Comparison of ENCODE assay signal across 24 cellular contexts in the genomic region with DNA sequence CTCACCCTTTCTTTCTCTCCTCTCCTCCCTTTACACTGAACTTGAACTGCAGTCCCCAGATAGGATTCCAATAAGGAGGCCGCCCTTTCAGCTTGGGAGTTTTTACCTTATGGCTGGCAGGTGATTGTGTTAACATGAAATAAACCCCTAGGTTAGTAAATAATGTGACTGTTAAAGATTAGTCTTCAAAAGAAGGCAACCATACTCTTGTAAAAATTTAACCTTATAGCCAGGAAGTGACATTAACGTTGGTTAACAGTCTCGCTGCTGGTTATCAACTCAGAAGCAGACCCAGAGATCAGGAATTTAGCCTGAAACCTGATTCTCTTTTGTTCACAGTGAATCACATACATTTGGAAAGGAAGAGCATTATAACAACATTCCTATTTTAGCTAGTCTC. TPM values are rescaled to one million over a fixed set of nuclear protein-coding genes. Genes with fewer than 3 reads are reported as not detected.
A peak's percentile ranks its signal among the peaks of the same experiment; 100 is the strongest.
DNase-seq lines count a peak whose midpoint lies in the region; ATAC-seq and TF ChIP-seq lines count a peak whose summit lies in the region.
"Had no signal": no experiment of that assay in that cellular context is flagged by ENCODE, and none has a peak within 500 bp of the region (broad histone marks: within the 10 kb centered on the region; RNA-seq: fewer than 3 reads in every experiment).

No MANE protein-coding gene starts in this region.

- no peaks in the 10 kb centered on the region for H3K27me3 Mint-ChIP-seq in nephron (ENCODE audit: low read depth)

- H3K79me2 ChIP-seq in PC-3 (ENCODE audit: low read length) = no peaks in the 10 kb centered on the region

- DNase-seq in EH (ENCODE audit: low read depth) (peak; percentile 16), PC-3 (peak; percentile 61), glomerular visceral epithelial cell (ENCODE audit: extremely low spot score) (peak; percentile 41), AML-193 (lab: John Stamatoyannopoulos, UW) (no peak), SIG-M5 (lab: John Stamatoyannopoulos, UW) (no peak), NCI-H2196 (lab: John Stamatoyannopoulos, UW; ENCODE audit: unreplicated experiment) (no peak)
- DNase-seq: ACHN; activated CD4-positive, alpha-beta T cell treated with anti-CD3 and anti-CD28 coated beads for 1 hour; body of pancreas; DMS 273 treated with DMSO at 0.1 percent for 48 hours; heart left ventricle; naive B cell; NCI-H2107; NCI-H524; RPMI8226; stimulated activated naive CD4-positive, alpha-beta T cell treated with Interleukin-2 at 50 U/mL for 16 hours had no signal

- no peaks in the 10 kb centered on the region for H3K9me2 ChIP-seq in PC-3 (replicated peaks; ENCODE audit: low read length)

- H3K9me3 ChIP-seq in PC-3 (ENCODE audit: low read length) = no peaks in the 10 kb centered on the region
- H3K9me3 ChIP-seq: body of pancreas, heart left ventricle had no signal

- H3K27ac ChIP-seq in PC-3 (ENCODE audit: low read length) = no peak overlapping the region
- H3K27ac ChIP-seq: coronary artery, heart left ventricle, skin epidermis had no signal

- no peak overlapping the region for H3K9ac ChIP-seq in PC-3 (ENCODE audit: low read length)
- H3K9ac ChIP-seq: parathyroid adenoma had no signal

- no TSS peak for BruUV-seq in PC-3 (replicated peaks; lab: Mats Ljungman, UMichigan)

- peak overlapping the region in 1 of 3 experiments; percentile 9 for H3K4me3 Mint-ChIP-seq in nephron
- H3K4me3 Mint-ChIP-seq: activated T-helper 1 cell treated with anti-CD3 and anti-CD28 coated beads, Interleukin-12 subunit alpha, Interleukin-12 subunit beta, Interleukin-2, Interleukin-4 antibody, amounts not matched to agents 30 ng/mL and 10 ng/mL and 1 ng/mL, durations not matched to agents 14 hours and 24 hours and 36 hours; CD14-positive monocyte; naive B cell had no signal

- H3K4me1 Mint-ChIP-seq in nephron = peaks cover 36% of the 10 kb centered on the region
- H3K4me1 Mint-ChIP-seq: CD14-positive monocyte had no signal

- intact Hi-C loops in PC-3 (cut with micrococcal nuclease) = no loop called here

- CTCF ChIA-PET in PC-3 (lab: Charles Lee) = no interaction called here

- H3K4me3 ChIP-seq in PC-3 (ENCODE audit: low read length) = peak overlapping the region; percentile 21; the same call in 1 of the 2 replicates
- H3K4me3 ChIP-seq: body of pancreas, coronary artery, heart left ventricle, skin epidermis had no signal

- H3K36me3 Mint-ChIP-seq in nephron (ENCODE audit: low read depth) = peaks cover 4% of the 10 kb centered on the region
- H3K36me3 Mint-ChIP-seq: activated naive CD4-positive, alpha-beta T cell treated with anti-CD3 and anti-CD28 coated beads, Interleukin-2, amount 50 U/mL, for 72 hours; CD14-positive monocyte had no signal

- H3K4me1 ChIP-seq in PC-3 (ENCODE audit: insufficient read depth, low read length) = peaks cover 11% of the 10 kb centered on the region
- H3K4me1 ChIP-seq: heart left ventricle had no signal

- peak overlapping the region; percentile 32 to 59 (median 55) for H3K27ac Mint-ChIP-seq in nephron
- H3K27ac Mint-ChIP-seq: activated naive CD4-positive, alpha-beta T cell treated with anti-CD3 and anti-CD28 coated beads, Interleukin-2, amount 50 U/mL, for 72 hours; activated T-helper 1 cell treated with anti-CD3 and anti-CD28 coated beads, Interleukin-12 subunit alpha, Interleukin-12 subunit beta, Interleukin-2, Interleukin-4 antibody, amounts not matched to agents 30 ng/mL and 10 ng/mL and 1 ng/mL, durations not matched to agents 14 hours and 24 hours and 36 hours; CD14-positive monocyte; naive B cell had no signal

- no peaks in the 10 kb centered on the region for H3K27me3 ChIP-seq in PC-3 (ENCODE audit: low read length)
- H3K27me3 ChIP-seq: body of pancreas had no signal

- no peaks in the 10 kb centered on the region for H3K36me3 ChIP-seq in PC-3 (ENCODE audit: low read depth, low read length)
- H3K36me3 ChIP-seq: heart left ventricle had no signal

- no peaks in the 10 kb centered on the region for H3K9me3 Mint-ChIP-seq in nephron
- H3K9me3 Mint-ChIP-seq: activated naive CD4-positive, alpha-beta T cell treated with anti-CD3 and anti-CD28 coated beads, Interleukin-2, amount 50 U/mL, for 72 hours; activated T-helper 1 cell treated with anti-CD3 and anti-CD28 coated beads, Interleukin-12 subunit alpha, Interleukin-12 subunit beta, Interleukin-2, Interleukin-4 antibody, amounts not matched to agents 30 ng/mL and 10 ng/mL and 1 ng/mL, durations not matched to agents 14 hours and 24 hours and 36 hours; naive B cell had no signal

- ATAC-seq in PC-3 (peak; percentile 80), HG02938 (IDR thresholded peaks at IDR 0.05; ENCODE audit: unreplicated experiment) (no peak)
- ATAC-seq: activated naive CD4-positive, alpha-beta T cell treated with anti-CD3 and anti-CD28 coated beads, Interleukin-2, amount 50 U/mL, for 72 hours; body of pancreas; heart left ventricle had no signal

- no peaks in the 10 kb centered on the region for H3F3A ChIP-seq in PC-3 (ENCODE audit: low read length, unreplicated experiment)

- POLR2A ChIA-PET in PC-3 (lab: Charles Lee; ENCODE audit: unreplicated experiment) = no interaction called here

- TF ChIP-seq CTCF in PC-3 (conservative IDR thresholded peaks at IDR 0.05; ENCODE audit: low read depth, low read length) = no peak
- no peak for TF ChIP-seq CTCF in nephron (IDR thresholded peaks at IDR 0.05; ENCODE audit: unreplicated experiment in 3 of 3)

- peak overlapping the region; percentile 62 for H3K4me2 ChIP-seq in PC-3 (ENCODE audit: low read length)

- H4K20me1 ChIP-seq in PC-3 (ENCODE audit: low read length) = no peaks in the 10 kb centered on the region

- peak overlapping the region; percentile 16; the same call in 1 of the 2 replicates for H2AFZ ChIP-seq in PC-3 (ENCODE audit: low read length)
- H2AFZ ChIP-seq: parathyroid adenoma had no signal

RNA-seq across cellular contexts. Expression of a gene that starts 15.2 kb away (rescaled TPM):
- 0.95 and 2.2 TPM in 2 replicates for total RNA-seq in PC-3 (2014; rRNA removed)

Comparison
In these comparisons a context has a peak if more than half of its experiments do, and no peak if none do; other contexts are left out.
1. DNase-seq: peak in EH (single experiment), PC-3 (single experiment) and glomerular visceral epithelial cell (single experiment); none in AML-193 (0 of 2), SIG-M5 (single experiment) and NCI-H2196 (single experiment).